Comparison of ENCODE assay signal across 1 cellular context in genomic region chr1:161285113-161285512, GRCh38.
TF ChIP-seq lines count a peak whose summit lies in the region.

No MANE protein-coding gene starts in this region.

TF ChIP-seq in HepG2, 621 proteins besides CTCF, POLR2A, EP300 and RAD21:
- TF ChIP-seq, protein P1, sequence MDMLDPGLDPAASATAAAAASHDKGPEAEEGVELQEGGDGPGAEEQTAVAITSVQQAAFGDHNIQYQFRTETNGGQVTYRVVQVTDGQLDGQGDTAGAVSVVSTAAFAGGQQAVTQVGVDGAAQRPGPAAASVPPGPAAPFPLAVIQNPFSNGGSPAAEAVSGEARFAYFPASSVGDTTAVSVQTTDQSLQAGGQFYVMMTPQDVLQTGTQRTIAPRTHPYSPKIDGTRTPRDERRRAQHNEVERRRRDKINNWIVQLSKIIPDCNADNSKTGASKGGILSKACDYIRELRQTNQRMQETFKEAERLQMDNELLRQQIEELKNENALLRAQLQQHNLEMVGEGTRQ (IDR thresholded peaks at IDR 0.05; ENCODE audit: low read depth, low read length), result no peak
- TF ChIP-seq, protein P1 (CRISPR knock-in tag; IDR thresholded peaks at IDR 0.05; ENCODE audit: borderline replicate concordance), result no peak
- no peak for TF ChIP-seq SYNCRIP (IDR thresholded peaks at IDR 0.05; ENCODE audit: insufficient read depth, low read depth, low read length)
- no peak for TF ChIP-seq PRMT3 (CRISPR knock-in tag; IDR thresholded peaks at IDR 0.05; ENCODE audit: borderline replicate concordance, low read depth)
- no peak for TF ChIP-seq MEF2D (CRISPR knock-in tag; IDR thresholded peaks at IDR 0.05)
- TF ChIP-seq PHF20 (CRISPR knock-in tag; IDR thresholded peaks at IDR 0.05), result no peak
- TF ChIP-seq TFE3 (CRISPR knock-in tag; IDR thresholded peaks at IDR 0.05), result no peak
- TF ChIP-seq ZFP91 (CRISPR knock-in tag; IDR thresholded peaks at IDR 0.05; ENCODE audit: borderline replicate concordance), result no peak
